Comparison of ENCODE assay signal across 10 cellular contexts in genomic region chr1:7644906-7645750, GRCh38.
DNase-seq lines count a peak whose midpoint lies in the region; ATAC-seq and TF ChIP-seq lines count a peak whose summit lies in the region.
"Had no signal": no experiment of that assay in that cellular context is flagged by ENCODE, and none has a peak within 500 bp of the region (broad histone marks: within the 10 kb centered on the region; RNA-seq: fewer than 3 reads in every experiment).

No MANE protein-coding gene starts in this region.

- peaks cover 2% of the 10 kb centered on the region for H3K27me3 Mint-ChIP-seq in mesothelial cell of epicardium (ENCODE audit: low read depth)
- H3K27me3 Mint-ChIP-seq: activated CD4-positive, alpha-beta T cell treated with anti-CD3 and anti-CD28 coated beads, Interleukin-2, amount 10 ng/mL, durations not matched to agents 7 days and 5 days; type B pancreatic cell had no signal

- no peaks in the 10 kb centered on the region for H3K9me3 Mint-ChIP-seq in mesothelial cell of epicardium
- H3K9me3 Mint-ChIP-seq: activated CD4-positive, alpha-beta T cell treated with anti-CD3 and anti-CD28 coated beads, Interleukin-2, amount 10 ng/mL, durations not matched to agents 7 days and 5 days; type B pancreatic cell had no signal

- H3K36me3 Mint-ChIP-seq in mesothelial cell of epicardium = no peaks in the 10 kb centered on the region
- H3K36me3 Mint-ChIP-seq: type B pancreatic cell had no signal

- TF ChIP-seq CTCF in mesothelial cell of epicardium (IDR thresholded peaks at IDR 0.05; ENCODE audit: unreplicated experiment) = no peak

- DNase-seq in DMS153 treated with DMSO at 0.1 percent for 48 hours (lab: John Stamatoyannopoulos, UW; ENCODE audit: unreplicated experiment) = peak; percentile 95
- peak; percentile 44 for DNase-seq in NCI-H2171 treated with DMSO at 0.1 percent for 48 hours (lab: John Stamatoyannopoulos, UW)
- DNase-seq in cerebellar cortex (ENCODE audit: low spot score) = peak; percentile 91
- DNase-seq in mesothelial cell of epicardium (ENCODE audit: low spot score in 2 of 2, unreplicated experiment in 2 of 2) = no peak
- DNase-seq in activated effector memory CD4-positive, alpha-beta T cell treated with Interleukin-2 at 50 U/mL for 16 hours = no peak
- no peak for DNase-seq in stimulated activated CD8-positive, alpha-beta memory T cell treated with anti-CD3 and anti-CD28 coated beads, Interleukin-4, amount 100 ng/mL, for 48 hours
- DNase-seq: activated CD4-positive, alpha-beta T cell treated with anti-CD3 and anti-CD28 coated beads, Interleukin-2, amount 10 ng/mL, durations not matched to agents 7 days and 5 days had no signal

- no peak for TF ChIP-seq POLR2A in GM18505 (IDR thresholded peaks at IDR 0.05; ENCODE audit: borderline replicate concordance, extremely low read depth, insufficient read depth, insufficient read length)

- peak overlapping the region; percentile 47 for H3K27ac Mint-ChIP-seq in mesothelial cell of epicardium
- H3K27ac Mint-ChIP-seq: activated CD4-positive, alpha-beta T cell treated with anti-CD3 and anti-CD28 coated beads, Interleukin-2, amount 10 ng/mL, durations not matched to agents 7 days and 5 days; type B pancreatic cell had no signal

- no peak for ATAC-seq in GM18505 (IDR thresholded peaks at IDR 0.05; ENCODE audit: unreplicated experiment)
- no peak for ATAC-seq in GM21360 (IDR thresholded peaks at IDR 0.05; ENCODE audit: unreplicated experiment)

- H3K4me1 Mint-ChIP-seq in mesothelial cell of epicardium = peaks cover 15% of the 10 kb centered on the region
- H3K4me1 Mint-ChIP-seq: activated CD4-positive, alpha-beta T cell treated with anti-CD3 and anti-CD28 coated beads, Interleukin-2, amount 10 ng/mL, durations not matched to agents 7 days and 5 days had no signal

- no peak overlapping the region for H3K4me3 Mint-ChIP-seq in mesothelial cell of epicardium
- H3K4me3 Mint-ChIP-seq: activated CD4-positive, alpha-beta T cell treated with anti-CD3 and anti-CD28 coated beads, Interleukin-2, amount 10 ng/mL, durations not matched to agents 7 days and 5 days; type B pancreatic cell had no signal

Comparison
In these comparisons a context has a peak if more than half of its experiments do, and no peak if none do; other contexts are left out.
1. DNase-seq: peak in DMS153 treated with DMSO at 0.1 percent for 48 hours (single experiment), NCI-H2171 treated with DMSO at 0.1 percent for 48 hours (single experiment) and cerebellar cortex (single experiment); none in mesothelial cell of epicardium (0 of 2), activated effector memory CD4-positive, alpha-beta T cell treated with Interleukin-2 at 50 U/mL for 16 hours (single experiment) and stimulated activated CD8-positive, alpha-beta memory T cell treated with anti-CD3 and anti-CD28 coated beads, Interleukin-4, amount 100 ng/mL, for 48 hours (single experiment).